ENCODE assay signal across 18 cellular contexts in the genomic region with DNA sequence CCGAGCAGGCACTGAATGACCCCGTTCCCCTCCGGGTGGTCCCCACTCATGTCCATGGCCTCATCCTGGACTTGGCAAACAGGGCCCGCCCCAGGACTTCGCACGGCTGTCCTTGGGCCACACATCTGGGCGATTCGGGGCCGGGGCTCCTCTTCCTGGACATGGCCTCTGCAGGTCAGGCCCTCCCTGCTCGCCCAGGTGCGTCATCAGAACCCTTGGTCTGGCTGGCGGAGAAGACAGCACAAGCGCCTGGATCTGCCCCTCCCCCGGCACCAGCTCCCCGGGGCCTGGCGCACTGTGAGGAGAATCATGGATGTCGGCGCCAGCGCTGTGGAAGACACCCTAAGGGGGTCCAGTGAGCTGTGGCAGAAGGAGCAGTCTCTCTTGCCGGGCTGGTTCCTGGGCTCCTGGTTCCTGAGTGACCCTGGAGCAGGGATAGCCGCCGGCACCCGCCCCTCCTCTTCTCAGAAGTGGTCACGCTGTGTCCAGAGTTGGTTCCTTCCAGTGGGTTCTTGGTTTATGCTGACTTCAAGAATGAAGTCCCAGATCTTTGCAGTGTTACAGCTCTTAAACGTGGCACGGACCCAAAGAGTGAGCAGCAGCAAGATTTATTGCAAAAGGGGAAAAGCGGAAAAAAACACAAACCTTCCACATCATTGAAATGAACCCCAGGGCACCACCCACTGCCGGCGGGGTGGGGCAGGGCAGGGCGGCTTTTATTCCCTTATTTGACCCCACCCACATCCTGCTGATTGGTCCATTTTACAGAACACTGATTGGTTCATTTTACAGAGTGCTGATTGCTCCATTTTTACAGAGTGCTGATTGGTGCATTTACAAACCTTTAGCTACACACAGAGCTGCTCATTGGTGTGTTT. TPM values are rescaled to one million over a fixed set of nuclear protein-coding genes. Genes with fewer than 3 reads are reported as not detected.
A peak's percentile ranks its signal among the peaks of the same experiment; 100 is the strongest.
DNase-seq lines count a peak whose midpoint lies in the region; ATAC-seq and TF ChIP-seq lines count a peak whose summit lies in the region.
"Had no signal": no experiment of that assay in that cellular context is flagged by ENCODE, and none has a peak within 500 bp of the region (broad histone marks: within the 10 kb centered on the region; RNA-seq: fewer than 3 reads in every experiment).

No MANE protein-coding gene starts in this region.

- H3K36me3 ChIP-seq in left ventricle myocardium inferior: no peaks in the 10 kb centered on the region
- no peaks in the 10 kb centered on the region for H3K36me3 ChIP-seq in liver (ENCODE audit: control insufficient read depth in 4 of 4, insufficient read depth in 3 of 4, low read depth in 1 of 4, low read length in 3 of 4)
- H3K36me3 ChIP-seq: thoracic aorta had no signal

- peak; percentile 76 for DNase-seq in Right ventricle myocardium inferior (ENCODE audit: missing footprints)
- DNase-seq in left ventricle myocardium inferior: no peak
- DNase-seq in SK-MEL-5 (ENCODE audit: low read depth, low spot score): peak; percentile 24
- DNase-seq in stimulated activated naive CD4-positive, alpha-beta T cell treated with Interleukin-2 at 50 U/mL for 16 hours (lab: John Stamatoyannopoulos, UW): no peak
- no peak for DNase-seq in DMS53 treated with DMSO at 0.1 percent for 48 hours (lab: John Stamatoyannopoulos, UW; ENCODE audit: unreplicated experiment)
- DNase-seq in cerebellum (ENCODE audit: low spot score): no peak
- DNase-seq: activated CD4-positive, alpha-beta memory T cell treated with anti-CD3 and anti-CD28 coated beads, Interleukin-2, amount 10 ng/mL, durations not matched to agents 7 days and 5 days; DMS53; GM23248; head of caudate nucleus; IMR-90; NCI-H1092; NCI-H82; SHP77 treated with DMSO at 0.1 percent for 48 hours; T1000 had no signal

- H3K4me3 ChIP-seq in left ventricle myocardium inferior (no peak overlapping the region), liver (ENCODE audit: low read depth in 1 of 3, low read length in 3 of 3) (no peak overlapping the region)
- H3K4me3 ChIP-seq: GM23248, thoracic aorta had no signal

- H3K9me3 ChIP-seq in left ventricle myocardium inferior (replicated peaks) (no peaks in the 10 kb centered on the region), liver (ENCODE audit: control insufficient read depth in 4 of 4, low read length in 3 of 4) (no peaks in the 10 kb centered on the region)
- H3K9me3 ChIP-seq: thoracic aorta had no signal

- H3K4me1 ChIP-seq in left ventricle myocardium inferior (peaks cover 52% of the 10 kb centered on the region), liver (ENCODE audit: control insufficient read depth in 4 of 4, insufficient read depth in 4 of 4, low read length in 3 of 4) (peaks cover 0 to 19% (median 10%) of the 10 kb centered on the region in 4 donors)

- intact Hi-C loops in Right ventricle myocardium inferior (cut with DNase I) (no loop called here), left ventricle myocardium inferior (cut with micrococcal nuclease) (loop anchor here (10.0 kb wide), 1 partner anchor 153 kb away; no protein-coding TSS in a partner anchor)

- in situ Hi-C loops in SK-MEL-5 (cut with HindIII; ENCODE audit: low pct_unique_long_range_greater_than_20kb, low sequenced_read_pairs): no loop called here

- H3K27ac ChIP-seq in left ventricle myocardium inferior (replicated peaks): no peak overlapping the region
- no peak overlapping the region for H3K27ac ChIP-seq in liver (ENCODE audit: low read depth in 1 of 2, low read length in 2 of 2)
- H3K27ac ChIP-seq: GM23248, thoracic aorta had no signal

- no peak for TF ChIP-seq RAD21 in liver (IDR thresholded peaks at IDR 0.05)

- no peak overlapping the region for H3K9ac ChIP-seq in liver (ENCODE audit: low read depth in 1 of 2, low read length in 2 of 2)
- H3K9ac ChIP-seq: GM23248 had no signal

- no peak for ATAC-seq in Right ventricle myocardium inferior
- no peak for ATAC-seq in HG02623 (IDR thresholded peaks at IDR 0.05; ENCODE audit: unreplicated experiment)

- no peak for TF ChIP-seq CTCF in left ventricle myocardium inferior (IDR thresholded peaks at IDR 0.05; ENCODE audit: borderline replicate concordance)
- TF ChIP-seq CTCF in liver (IDR thresholded peaks at IDR 0.05; ENCODE audit: low read depth, low read length, missing input control): no peak

- WGBS in liver: 88% methylated on average over 30 of the region's 30 CpGs

- H3K27me3 ChIP-seq in left ventricle myocardium inferior (ENCODE audit: low read depth) (no peaks in the 10 kb centered on the region), liver (ENCODE audit: control insufficient read depth in 4 of 4, insufficient read depth in 4 of 4, low read length in 3 of 4) (no peaks in the 10 kb centered on the region)

TF ChIP-seq in liver, 16 proteins besides CTCF, POLR2A, EP300 and RAD21:
- TF ChIP-seq SP1 (IDR thresholded peaks at IDR 0.05): peak; percentile 11
- no peak for TF ChIP-seq HNF4A (conservative IDR thresholded peaks at IDR 0.05)

RNA-seq across cellular contexts. Expression of gene SLC12A7, which starts 25.9 kb away (rescaled TPM):
- 179 TPM for total RNA-seq in Right ventricle myocardium inferior
- 140 TPM for total RNA-seq in left ventricle myocardium inferior
- 11.6 and 12.1 TPM in 2 replicates for total RNA-seq in SK-MEL-5 (2014; rRNA removed; shearing (Covaris generic))
- 29.5 and 31.4 TPM in 2 replicates for polyA plus RNA-seq in SK-MEL-5 (2015; cell fraction: cytosol; rRNA removed)
- polyA plus RNA-seq in SK-MEL-5 (2015; cell fraction: nucleus; rRNA removed): 114 and 127 TPM in 2 replicates
- 10 to 100 TPM; 27.1 to 64.2 TPM for total RNA-seq in liver
- polyA plus RNA-seq in liver: 10 to 100 TPM; 12.3 to 30.8 TPM
- 10.1 TPM for total RNA-seq in cerebellum

Comparison
In these comparisons a context has a peak if more than half of its experiments do, and no peak if none do; other contexts are left out.
1. DNase-seq: peak in Right ventricle myocardium inferior (single experiment) and SK-MEL-5 (single experiment); none in left ventricle myocardium inferior (single experiment), stimulated activated naive CD4-positive, alpha-beta T cell treated with Interleukin-2 at 50 U/mL for 16 hours (single experiment), DMS53 treated with DMSO at 0.1 percent for 48 hours (single experiment) and cerebellum (single experiment).